1 cellular context compared by ENCODE assay signal in genomic region chr10:97499561-97500296, GRCh38.
TF ChIP-seq lines count a peak whose summit lies in the region.

No MANE protein-coding gene starts in this region.

TF ChIP-seq in A549, 52 proteins besides CTCF, POLR2A, EP300 and RAD21:
- no peak for TF ChIP-seq HOXB13 (CRISPR knock-in tag; IDR thresholded peaks at IDR 0.05; ENCODE audit: low read depth)
- no peak for TF ChIP-seq ELK1 (IDR thresholded peaks at IDR 0.05; ENCODE audit: low read depth, low read length)
- TF ChIP-seq SMC3 (IDR thresholded peaks at IDR 0.05), result no peak
- no peak for TF ChIP-seq GATA3 (IDR thresholded peaks at IDR 0.05; ENCODE audit: borderline replicate concordance)
- no peak for TF ChIP-seq CBX8 (IDR thresholded peaks at IDR 0.05)
- TF ChIP-seq FOSL2 (IDR thresholded peaks at IDR 0.05), result no peak
- TF ChIP-seq FOSL2 (CRISPR knock-in tag; IDR thresholded peaks at IDR 0.05), result no peak
- TF ChIP-seq USF2 (IDR thresholded peaks at IDR 0.05), result no peak
- no peak for TF ChIP-seq ESRRA (IDR thresholded peaks at IDR 0.05; ENCODE audit: borderline replicate concordance, low read length)
- no peak for TF ChIP-seq NPAS2 (CRISPR knock-in tag; IDR thresholded peaks at IDR 0.05; ENCODE audit: borderline replicate concordance)
- no peak for TF ChIP-seq RNF2 (IDR thresholded peaks at IDR 0.05; ENCODE audit: borderline replicate concordance, low read depth)
- no peak for TF ChIP-seq RCOR1 (IDR thresholded peaks at IDR 0.05; ENCODE audit: low read depth, low read length)
- TF ChIP-seq KDM5A (IDR thresholded peaks at IDR 0.05), result no peak
- TF ChIP-seq HDAC2 (IDR thresholded peaks at IDR 0.05), result no peak
- TF ChIP-seq TP53 (CRISPR knock-in tag; IDR thresholded peaks at IDR 0.05), result no peak
- no peak for TF ChIP-seq ATOH8 (CRISPR knock-in tag; IDR thresholded peaks at IDR 0.05; ENCODE audit: low read depth)
- no peak for TF ChIP-seq MAX (IDR thresholded peaks at IDR 0.05)
